ENCODE assay signal across 9 cellular contexts in genomic region chr1:206589206-206589605, GRCh38. TPM values are rescaled to one million over a fixed set of nuclear protein-coding genes. Genes with fewer than 3 reads are reported as not detected.
DNase-seq lines count a peak whose midpoint lies in the region; ATAC-seq and TF ChIP-seq lines count a peak whose summit lies in the region.
"Had no signal": no experiment of that assay in that cellular context is flagged by ENCODE, and none has a peak within 500 bp of the region (broad histone marks: within the 10 kb centered on the region; RNA-seq: fewer than 3 reads in every experiment).

No MANE protein-coding gene starts in this region.

- H3K36me3 Mint-ChIP-seq in naive thymus-derived CD8-positive, alpha-beta T cell, result peaks cover 0 to 92% (median 17%) of the 10 kb centered on the region in 3 donors

- no peak for TF ChIP-seq CTCF in AG10803 (conservative IDR thresholded peaks at IDR 0.05; ENCODE audit: low read length)
- no peak for TF ChIP-seq CTCF in GM20000 (IDR thresholded peaks at IDR 0.05; ENCODE audit: extremely low read depth, missing control alignments)

- H3K9me3 Mint-ChIP-seq in naive thymus-derived CD8-positive, alpha-beta T cell, result no peaks in the 10 kb centered on the region

- no peak for ATAC-seq in naive thymus-derived CD8-positive, alpha-beta T cell
- no peak for ATAC-seq in GM21737 (IDR thresholded peaks at IDR 0.05; ENCODE audit: unreplicated experiment)
- ATAC-seq in GM21786 (IDR thresholded peaks at IDR 0.05; ENCODE audit: unreplicated experiment), result no peak

- no peak overlapping the region for H3K4me3 ChIP-seq in AG10803 (ENCODE audit: low read length)

- H3K27ac Mint-ChIP-seq in naive thymus-derived CD8-positive, alpha-beta T cell, result peak overlapping the region in 9 of 10 donors; percentile 51 to 99 (median 82)

- DNase-seq in AG10803 (ENCODE audit: low read depth) (peak; percentile 91), RPMI7951 (ENCODE audit: low read depth) (peak; percentile 88), epidermal melanocyte (ENCODE audit: insufficient read length, low spot score) (peak; percentile 72), GM20000 (ENCODE audit: low spot score) (no peak)
- DNase-seq in naive thymus-derived CD8-positive, alpha-beta T cell, result no peak
- no peak for DNase-seq in stimulated activated naive CD4-positive, alpha-beta T cell (lab: John Stamatoyannopoulos, UW)
- DNase-seq: NCI-H1092 had no signal

- no peaks in the 10 kb centered on the region for H3K27me3 Mint-ChIP-seq in naive thymus-derived CD8-positive, alpha-beta T cell

- peaks cover 28 to 64% (median 52%) of the 10 kb centered on the region in 4 donors for H3K4me1 Mint-ChIP-seq in naive thymus-derived CD8-positive, alpha-beta T cell

- no peak overlapping the region for H3K4me3 Mint-ChIP-seq in naive thymus-derived CD8-positive, alpha-beta T cell

- POLR2A ChIA-PET in naive thymus-derived CD8-positive, alpha-beta T cell (lab: Charles Lee), result interaction anchor here (30.9 kb wide), 1 partner anchor 28 kb away, joined by 825 read pairs; no protein-coding TSS in a partner anchor

RNA-seq across cellular contexts. Expression of gene EIF2D, which starts 23.1 kb away (rescaled TPM):
- 30.5 and 38.1 TPM in 2 replicates for total RNA-seq in RPMI7951 (2014; rRNA removed; shearing (Covaris generic))
- 10 to 100 TPM; 61.7 to 62.4 TPM for total RNA-seq in naive thymus-derived CD8-positive, alpha-beta T cell
- polyA plus RNA-seq in naive thymus-derived CD8-positive, alpha-beta T cell, result 10 to 100 TPM; 38.9 to 46.0 (median 39.1) TPM

RNA-seq across cellular contexts. Expression of gene DYRK3, which starts 46.1 kb away (rescaled TPM):
- 12.5 and 13.8 TPM in 2 replicates for total RNA-seq in RPMI7951 (2014; rRNA removed; shearing (Covaris generic))
- under 1 TPM; 0.22 to 0.34 TPM for total RNA-seq in naive thymus-derived CD8-positive, alpha-beta T cell
- polyA plus RNA-seq in naive thymus-derived CD8-positive, alpha-beta T cell, result not detected

Comparison
In these comparisons a context has a peak if more than half of its experiments do, and no peak if none do; other contexts are left out.
1. DNase-seq: peak in AG10803 (single experiment), RPMI7951 (single experiment) and epidermal melanocyte (single experiment); none in naive thymus-derived CD8-positive, alpha-beta T cell (0 of 10), GM20000 (single experiment) and stimulated activated naive CD4-positive, alpha-beta T cell (0 of 6).
2. RNA of gene DYRK3, which starts 46.1 kb away (total RNA-seq): 12.5 to 13.8 TPM in RPMI7951; 0.22 to 0.34 TPM in naive thymus-derived CD8-positive, alpha-beta T cell; every median in the first group is over 10 times any median in the second.